ENCODE assay signal across 21 cellular contexts in genomic region chr7:73985737-73986141, GRCh38. TPM values are rescaled to one million over a fixed set of nuclear protein-coding genes. Genes with fewer than 3 reads are reported as not detected.
DNase-seq lines count a peak whose midpoint lies in the region; ATAC-seq and TF ChIP-seq lines count a peak whose summit lies in the region.
"Had no signal": no experiment of that assay in that cellular context is flagged by ENCODE, and none has a peak within 500 bp of the region (broad histone marks: within the 10 kb centered on the region; RNA-seq: fewer than 3 reads in every experiment).

No MANE protein-coding gene starts in this region.

- H3K36me3 ChIP-seq in heart left ventricle = no peaks in the 10 kb centered on the region
- no peaks in the 10 kb centered on the region for H3K36me3 ChIP-seq in neuronal stem cell (replicated peaks in 1 of 2; ENCODE audit: control insufficient read depth in 2 of 2, insufficient read depth in 2 of 2, low read length in 2 of 2)
- no peaks in the 10 kb centered on the region for H3K36me3 ChIP-seq in urinary bladder (ENCODE audit: insufficient read depth)
- H3K36me3 ChIP-seq: MG63, suprapubic skin had no signal

- no peak overlapping the region for H4K91ac ChIP-seq in neuronal stem cell (ENCODE audit: low read depth, low read length, poor library complexity)

- peak in 1 of 12 donors; percentile 10 for TF ChIP-seq CTCF in heart left ventricle (IDR thresholded peaks at IDR 0.05)

- H3K4me1 ChIP-seq in heart left ventricle (peaks cover 0 to 18% (median 9%) of the 10 kb centered on the region in 12 donors), neuronal stem cell (ENCODE audit: control insufficient read depth in 2 of 2, insufficient read depth in 1 of 2, low read depth in 1 of 2, low read length in 2 of 2) (peaks cover 0 to 2% of the 10 kb centered on the region in 2 donors), urinary bladder (ENCODE audit: insufficient read depth) (no peaks in the 10 kb centered on the region)

- 74 to 92% (median 79%) methylated on average over 4 to 13 of the region's 13 CpGs for WGBS in heart left ventricle, 4 donors
- WGBS in neuronal stem cell (ENCODE audit: extremely low coverage in 2 of 2, insufficient read length in 2 of 2, insufficient replicate concordance in 1 of 2), 2 donors = no CpG with 5 or more reads among the region's 13 CpGs
- 49% methylated on average over 13 of the region's 13 CpGs for WGBS in urinary bladder

- H3K9me3 ChIP-seq in heart left ventricle = no peaks in the 10 kb centered on the region
- H3K9me3 ChIP-seq in neuronal stem cell (replicated peaks in 1 of 2; ENCODE audit: control insufficient read depth in 2 of 2, insufficient read depth in 1 of 2, low read depth in 1 of 2, low read length in 2 of 2) = no peaks in the 10 kb centered on the region
- H3K9me3 ChIP-seq: MG63, suprapubic skin had no signal

- peak overlapping the region; percentile 32 for H2BK5ac ChIP-seq in neuronal stem cell (ENCODE audit: low read length)

- no peaks in the 10 kb centered on the region for H3K27me3 ChIP-seq in heart left ventricle
- H3K27me3 ChIP-seq in neuronal stem cell (ENCODE audit: control insufficient read depth in 3 of 3, insufficient read depth in 3 of 3, low read depth in 1 of 3, low read length in 3 of 3) = peaks cover 0 to 6% (median 0%) of the 10 kb centered on the region in 3 experiments
- H3K27me3 ChIP-seq: MG63, suprapubic skin had no signal

- H3K14ac ChIP-seq in neuronal stem cell (ENCODE audit: low read length) = no peak overlapping the region

- H2BK12ac ChIP-seq in neuronal stem cell (ENCODE audit: low read length) = no peak overlapping the region

- H3K18ac ChIP-seq in neuronal stem cell (ENCODE audit: low read length) = peak overlapping the region; percentile 86

- ATAC-seq in heart left ventricle (peak in 3 of 4 donors; percentile 21 to 42 (median 24)), HG03378 (IDR thresholded peaks at IDR 0.05; ENCODE audit: unreplicated experiment) (no peak), GM21526 (IDR thresholded peaks at IDR 0.05; ENCODE audit: low FRiP score, unreplicated experiment) (no peak)
- ATAC-seq: natural killer cell had no signal

- no peak for TF ChIP-seq POLR2A in heart left ventricle (IDR thresholded peaks at IDR 0.05)

- no peak overlapping the region for H2AFZ ChIP-seq in neuronal stem cell (ENCODE audit: low read length)

- no peak overlapping the region for H4K8ac ChIP-seq in neuronal stem cell (ENCODE audit: low read depth, low read length)

- no peak overlapping the region for H3K9ac ChIP-seq in neuronal stem cell (ENCODE audit: low read depth, low read length, poor library complexity)

- H3K23ac ChIP-seq in neuronal stem cell (ENCODE audit: low read depth, low read length, poor library complexity) = no peak overlapping the region

- H3K79me1 ChIP-seq in neuronal stem cell (ENCODE audit: low read depth, low read length) = no peaks in the 10 kb centered on the region

- H3K27ac ChIP-seq in heart left ventricle (peak overlapping the region in 9 of 12 donors; percentile 24 to 77 (median 50)), neuronal stem cell (replicated peaks; ENCODE audit: low read length) (no peak overlapping the region), urinary bladder (ENCODE audit: low read depth) (peak overlapping the region; percentile 46)
- H3K27ac ChIP-seq: 22Rv1, suprapubic skin had no signal

- H3K4me3 ChIP-seq in heart left ventricle (no peak overlapping the region), neuronal stem cell (ENCODE audit: low read length in 2 of 2) (no peak overlapping the region), urinary bladder (ENCODE audit: low read depth, low read length) (no peak overlapping the region)
- H3K4me3 ChIP-seq: MG63, suprapubic skin had no signal

- DNase-seq in NCI-H82 (lab: John Stamatoyannopoulos, UW) (peak; percentile 50), NCI-H82 treated with DMSO at 0.1 percent for 48 hours (lab: John Stamatoyannopoulos, UW; ENCODE audit: unreplicated experiment) (no peak), heart left ventricle (peak in 2 of 5 donors; percentile 47 to 49), neuronal stem cell (ENCODE audit: low spot score) (no peak), SW 1271 (lab: John Stamatoyannopoulos, UW) (no peak)
- DNase-seq: activated CD4-positive, CD25-positive, alpha-beta regulatory T cell; activated effector memory CD4-positive, alpha-beta T cell treated with Interleukin-2 at 50 U/mL for 16 hours; anterior cingulate cortex; EL; HCEC 1CT; MG63; natural killer cell; NCI-H2029; NCI-H524 treated with DMSO at 0.1 percent for 48 hours; stimulated activated CD4-positive, alpha-beta T cell treated with anti-CD3 and anti-CD28 coated beads, Interleukin-1b, Interleukin-23, amount 100 ng/mL, for 48 hours had no signal

- H2BK120ac ChIP-seq in neuronal stem cell (ENCODE audit: low read depth, low read length) = peak overlapping the region; percentile 38

- no peak overlapping the region for H3K4me2 ChIP-seq in neuronal stem cell (ENCODE audit: insufficient read depth, low read length, poor library complexity, severe bottlenecking)

- H2AK5ac ChIP-seq in neuronal stem cell (ENCODE audit: low read depth, low read length) = peak overlapping the region; percentile 66

- intact Hi-C loops in heart left ventricle (cut with DNase I) = loop anchor here in 1 of 10 donors (5.0 kb wide), 1 partner anchor 42 kb away; the partner anchor contains the start of gene ELN

- H3K4ac ChIP-seq in neuronal stem cell (ENCODE audit: low read length) = no peak overlapping the region

- H2BK15ac ChIP-seq in neuronal stem cell (ENCODE audit: low read length) = peak overlapping the region; percentile 79

RNA-seq across cellular contexts. Expression of gene ELN, which starts 42.2 kb away (rescaled TPM):
- total RNA-seq in heart left ventricle (10 to 100 TPM; 17.4 to 81.1 (median 42.8) TPM), urinary bladder (483 TPM)
- polyA plus RNA-seq in heart left ventricle (10 to 100 TPM; 37.9 to 68.1 TPM), urinary bladder (191 TPM)
- 2.9 TPM for polyA plus RNA-seq in neuronal stem cell (2013, experiment 1 of 2)
- 3.1 TPM for polyA plus RNA-seq in neuronal stem cell (2013, experiment 2 of 2)
- total RNA-seq: T-helper 1 cell treated with Interleukin-12 subunit alpha and Interleukin-12 subunit beta and Interleukin-4 antibody, amounts not matched to agents 30 ng/mL and 1 ng/mL, for 36 hours had no signal

Comparison
In these comparisons a context has a peak if more than half of its experiments do, and no peak if none do; other contexts are left out.
1. ATAC-seq: peak in heart left ventricle (3 of 4); none in HG03378 (single experiment) and GM21526 (single experiment).